Comparison of ENCODE assay signal across 12 cellular contexts in the genomic region with DNA sequence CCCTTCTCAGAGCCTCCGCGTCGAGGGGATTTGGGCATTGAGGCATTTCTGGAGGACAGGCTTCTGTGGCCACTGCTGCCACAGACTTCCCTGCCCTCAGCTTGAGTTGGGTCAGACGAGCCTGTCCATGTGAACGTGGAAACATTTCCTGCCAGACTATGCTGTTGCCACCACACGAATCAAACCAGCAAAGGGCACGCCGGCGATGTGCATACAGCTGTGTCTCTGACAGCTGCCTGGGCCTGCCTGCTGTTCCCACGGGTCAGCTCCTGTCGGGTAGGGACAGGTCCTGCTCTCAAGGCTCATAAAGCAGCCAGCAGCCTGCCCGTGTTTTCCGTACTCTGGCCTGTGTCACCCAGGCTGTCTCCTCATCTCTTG.
DNase-seq lines count a peak whose midpoint lies in the region; ATAC-seq and TF ChIP-seq lines count a peak whose summit lies in the region.
"Had no signal": no experiment of that assay in that cellular context is flagged by ENCODE, and none has a peak within 500 bp of the region (broad histone marks: within the 10 kb centered on the region; RNA-seq: fewer than 3 reads in every experiment).

No MANE protein-coding gene starts in this region.

- DNase-seq in CD4-positive, alpha-beta T cell, result no peak
- DNase-seq in activated naive CD8-positive, alpha-beta T cell treated with anti-CD3 and anti-CD28 coated beads, Interleukin-2, amount 50 U/mL, for 24 hours, result no peak
- peak; percentile 39 for DNase-seq in natural killer cell treated with Interleukin-12 subunit alpha and Interleukin-12 subunit beta and Interleukin-15 and Interleukin-18, amount 100 ng/mL, for 72 hours (ENCODE audit: low spot score)
- no peak for DNase-seq in NCI-H2029 treated with DMSO at 0.1 percent for 48 hours (lab: John Stamatoyannopoulos, UW)
- no peak for DNase-seq in ecto neural progenitor cell (ENCODE audit: low spot score)
- no peak for DNase-seq in activated CD4-positive, alpha-beta T cell treated with anti-CD3 and anti-CD28 coated beads for 1 hour
- DNase-seq: central memory CD4-positive, alpha-beta T cell; left cardiac atrium; NCI-H1105 treated with DMSO at 0.1 percent for 48 hours; thyroid gland had no signal

- peaks cover 81% of the 10 kb centered on the region for H3K4me1 Mint-ChIP-seq in CD4-positive, alpha-beta T cell (ENCODE audit: low read depth)
- H3K4me1 Mint-ChIP-seq in activated naive CD8-positive, alpha-beta T cell treated with anti-CD3 and anti-CD28 coated beads, Interleukin-2, amount 50 U/mL, for 24 hours, result peaks cover 86% of the 10 kb centered on the region
- H3K4me1 Mint-ChIP-seq in natural killer cell treated with Interleukin-12 subunit alpha and Interleukin-12 subunit beta and Interleukin-15 and Interleukin-18, amount 100 ng/mL, for 72 hours (ENCODE audit: low read depth in 2 of 2), result peaks cover 73 to 76% of the 10 kb centered on the region in 2 donors

- intact Hi-C loops in CD4-positive, alpha-beta T cell (cut with DNase I, micrococcal nuclease), result loop anchor here in 1 of 2 experiments (2.0 kb wide), 1 partner anchor 57 kb away; no protein-coding TSS in a partner anchor

- no peak for ATAC-seq in CD4-positive, alpha-beta T cell (ENCODE audit: poor library complexity)
- ATAC-seq in GM21423 (IDR thresholded peaks at IDR 0.05; ENCODE audit: unreplicated experiment), result peak; percentile 9
- ATAC-seq in activated naive CD8-positive, alpha-beta T cell treated with anti-CD3 and anti-CD28 coated beads, Interleukin-2, amount 50 U/mL, for 24 hours, result no peak
- no peak for ATAC-seq in natural killer cell treated with Interleukin-12 subunit alpha and Interleukin-12 subunit beta and Interleukin-15 and Interleukin-18, amount 100 ng/mL, for 72 hours
- ATAC-seq: left cardiac atrium had no signal

- no peak for TF ChIP-seq CTCF in CD4-positive, alpha-beta T cell (IDR thresholded peaks at IDR 0.05)

- H3K9me3 Mint-ChIP-seq in CD4-positive, alpha-beta T cell, result no peaks in the 10 kb centered on the region
- H3K9me3 Mint-ChIP-seq in activated naive CD8-positive, alpha-beta T cell treated with anti-CD3 and anti-CD28 coated beads, Interleukin-2, amount 50 U/mL, for 24 hours, result no peaks in the 10 kb centered on the region
- no peaks in the 10 kb centered on the region for H3K9me3 Mint-ChIP-seq in natural killer cell treated with Interleukin-12 subunit alpha and Interleukin-12 subunit beta and Interleukin-15 and Interleukin-18, amount 100 ng/mL, for 72 hours

- peaks cover 4% of the 10 kb centered on the region for H3K36me3 Mint-ChIP-seq in CD4-positive, alpha-beta T cell (ENCODE audit: low read depth)
- H3K36me3 Mint-ChIP-seq in activated naive CD8-positive, alpha-beta T cell treated with anti-CD3 and anti-CD28 coated beads, Interleukin-2, amount 50 U/mL, for 24 hours (ENCODE audit: low read depth), result no peaks in the 10 kb centered on the region
- no peaks in the 10 kb centered on the region for H3K36me3 Mint-ChIP-seq in natural killer cell treated with Interleukin-12 subunit alpha and Interleukin-12 subunit beta and Interleukin-15 and Interleukin-18, amount 100 ng/mL, for 72 hours

- H3K27me3 Mint-ChIP-seq in CD4-positive, alpha-beta T cell, result no peaks in the 10 kb centered on the region
- H3K27me3 Mint-ChIP-seq in activated naive CD8-positive, alpha-beta T cell treated with anti-CD3 and anti-CD28 coated beads, Interleukin-2, amount 50 U/mL, for 24 hours, result no peaks in the 10 kb centered on the region
- H3K27me3 Mint-ChIP-seq in natural killer cell treated with Interleukin-12 subunit alpha and Interleukin-12 subunit beta and Interleukin-15 and Interleukin-18, amount 100 ng/mL, for 72 hours, result no peaks in the 10 kb centered on the region

- peak overlapping the region; percentile 96 for H3K4me3 Mint-ChIP-seq in CD4-positive, alpha-beta T cell
- peak overlapping the region; percentile 31 for H3K4me3 Mint-ChIP-seq in activated naive CD8-positive, alpha-beta T cell treated with anti-CD3 and anti-CD28 coated beads, Interleukin-2, amount 50 U/mL, for 24 hours
- H3K4me3 Mint-ChIP-seq in natural killer cell treated with Interleukin-12 subunit alpha and Interleukin-12 subunit beta and Interleukin-15 and Interleukin-18, amount 100 ng/mL, for 72 hours, result peak overlapping the region; percentile 75

- H3K27me3 ChIP-seq in CD4-positive, alpha-beta T cell (ENCODE audit: control insufficient read depth, insufficient read depth, low read length), result no peaks in the 10 kb centered on the region
- H3K27me3 ChIP-seq: thyroid gland had no signal

- no peaks in the 10 kb centered on the region for H3K9me3 ChIP-seq in CD4-positive, alpha-beta T cell (ENCODE audit: control insufficient read depth, low read length)
- H3K9me3 ChIP-seq: thyroid gland had no signal

- CTCF ChIA-PET in CD4-positive, alpha-beta T cell (lab: Charles Lee), result interaction anchor here (0.7 kb wide), 1 partner anchor 17 kb away, joined by 3 read pairs; no protein-coding TSS in a partner anchor

- POLR2A ChIA-PET in CD4-positive, alpha-beta T cell (lab: Charles Lee), result interaction anchor here (0.6 to 10.4 kb wide), 3 partner anchors 14 to 172 kb away, joined by 3 to 106 read pairs (median 3); no protein-coding TSS in a partner anchor

- H3K27ac Mint-ChIP-seq in CD4-positive, alpha-beta T cell, result peak overlapping the region; percentile 96
- peak overlapping the region; percentile 39 for H3K27ac Mint-ChIP-seq in activated naive CD8-positive, alpha-beta T cell treated with anti-CD3 and anti-CD28 coated beads, Interleukin-2, amount 50 U/mL, for 24 hours
- H3K27ac Mint-ChIP-seq in natural killer cell treated with Interleukin-12 subunit alpha and Interleukin-12 subunit beta and Interleukin-15 and Interleukin-18, amount 100 ng/mL, for 72 hours, result peak overlapping the region; percentile 94 to 96

- H3K27ac ChIP-seq in CD4-positive, alpha-beta T cell (ENCODE audit: low read depth, low read length), result peak overlapping the region; percentile 81
- H3K27ac ChIP-seq: parathyroid adenoma, thyroid gland had no signal

Comparison
In these comparisons a context has a peak if more than half of its experiments do, and no peak if none do; other contexts are left out.
1. H3K27ac Mint-ChIP-seq: peak in every context shown above with its lines; median percentile 96 in CD4-positive, alpha-beta T cell; 95 in natural killer cell treated with Interleukin-12 subunit alpha and Interleukin-12 subunit beta and Interleukin-15 and Interleukin-18, amount 100 ng/mL, for 72 hours; 39 in activated naive CD8-positive, alpha-beta T cell treated with anti-CD3 and anti-CD28 coated beads, Interleukin-2, amount 50 U/mL, for 24 hours.
2. H3K4me3 Mint-ChIP-seq: peak in every context shown above with its lines; median percentile 96 in CD4-positive, alpha-beta T cell; 75 in natural killer cell treated with Interleukin-12 subunit alpha and Interleukin-12 subunit beta and Interleukin-15 and Interleukin-18, amount 100 ng/mL, for 72 hours; 31 in activated naive CD8-positive, alpha-beta T cell treated with anti-CD3 and anti-CD28 coated beads, Interleukin-2, amount 50 U/mL, for 24 hours.